Comparison of ENCODE assay signal across 2 cellular contexts in genomic region chr2:32330136-32330535, GRCh38.
TF ChIP-seq lines count a peak whose summit lies in the region.

No MANE protein-coding gene starts in this region.

TF ChIP-seq in A549, 52 proteins besides CTCF, POLR2A, EP300 and RAD21:
- no peak for TF ChIP-seq SREBF2 (IDR thresholded peaks at IDR 0.05)
- TF ChIP-seq RFX5 (IDR thresholded peaks at IDR 0.05): no peak
- TF ChIP-seq RCOR1 (IDR thresholded peaks at IDR 0.05; ENCODE audit: low read depth, low read length): no peak
- TF ChIP-seq HEYL (CRISPR knock-in tag; IDR thresholded peaks at IDR 0.05): no peak
- TF ChIP-seq CHD2 (IDR thresholded peaks at IDR 0.05; ENCODE audit: low read length, partially characterized antibody): no peak
- TF ChIP-seq ATOH8 (CRISPR knock-in tag; IDR thresholded peaks at IDR 0.05; ENCODE audit: low read depth): no peak
- no peak for TF ChIP-seq NR3C1 (IDR thresholded peaks at IDR 0.05)
- TF ChIP-seq PHF8 (IDR thresholded peaks at IDR 0.05; ENCODE audit: borderline replicate concordance, low read depth): no peak
- no peak for TF ChIP-seq USF2 (IDR thresholded peaks at IDR 0.05)

TF ChIP-seq in HepG2, 621 proteins besides CTCF, POLR2A, EP300 and RAD21:
- TF ChIP-seq ZNF235 (CRISPR knock-in tag; IDR thresholded peaks at IDR 0.05; ENCODE audit: borderline replicate concordance): no peak
- no peak for TF ChIP-seq IRX3 (CRISPR knock-in tag; IDR thresholded peaks at IDR 0.05; ENCODE audit: borderline replicate concordance, low read depth)
- TF ChIP-seq SOX5 (CRISPR knock-in tag; IDR thresholded peaks at IDR 0.05; ENCODE audit: borderline replicate concordance): no peak
- TF ChIP-seq ZNF670 (CRISPR knock-in tag; IDR thresholded peaks at IDR 0.05; ENCODE audit: borderline replicate concordance): 0 out of 2 replicates have a peak, but pooled peaks have one; percentile 29
- no peak for TF ChIP-seq CSRNP1 (CRISPR knock-in tag; IDR thresholded peaks at IDR 0.05)
- TF ChIP-seq ZNF446 (CRISPR knock-in tag; IDR thresholded peaks at IDR 0.05): no peak
